2 cellular contexts compared by ENCODE assay signal in genomic region chr1:202056644-202057334, GRCh38.
TF ChIP-seq lines count a peak whose summit lies in the region.

No MANE protein-coding gene starts in this region.

TF ChIP-seq in SK-N-SH treated with all-trans-retinoic acid at 6 μM for 48 hours, 23 proteins besides CTCF, POLR2A, EP300 and RAD21:
- no peak for TF ChIP-seq SNAI2 (CRISPR knock-in tag; IDR thresholded peaks at IDR 0.05)
- TF ChIP-seq CREB5 (CRISPR knock-in tag; IDR thresholded peaks at IDR 0.05; ENCODE audit: low read depth) = no peak
- no peak for TF ChIP-seq POU6F1 (CRISPR knock-in tag; IDR thresholded peaks at IDR 0.05; ENCODE audit: borderline replicate concordance, low read depth)
- TF ChIP-seq OSR1 (CRISPR knock-in tag; IDR thresholded peaks at IDR 0.05) = no peak
- TF ChIP-seq ISL1 (CRISPR knock-in tag; IDR thresholded peaks at IDR 0.05) = no peak
- no peak for TF ChIP-seq GLIS3 (CRISPR knock-in tag; IDR thresholded peaks at IDR 0.05)
- no peak for TF ChIP-seq TSHZ2 (CRISPR knock-in tag; IDR thresholded peaks at IDR 0.05)
- TF ChIP-seq ESRRG (CRISPR knock-in tag; IDR thresholded peaks at IDR 0.05) = no peak
- TF ChIP-seq BACH2 (CRISPR knock-in tag; IDR thresholded peaks at IDR 0.05; ENCODE audit: borderline replicate concordance) = no peak
- no peak for TF ChIP-seq TOX (CRISPR knock-in tag; IDR thresholded peaks at IDR 0.05; ENCODE audit: borderline replicate concordance)
- no peak for TF ChIP-seq CSRNP3 (CRISPR knock-in tag; IDR thresholded peaks at IDR 0.05)
- no peak for TF ChIP-seq ZNF565 (CRISPR knock-in tag; conservative IDR thresholded peaks at IDR 0.05; ENCODE audit: low read depth)
- no peak for TF ChIP-seq PATZ1 (CRISPR knock-in tag; IDR thresholded peaks at IDR 0.05; ENCODE audit: borderline replicate concordance)
- no peak for TF ChIP-seq ARNTL (CRISPR knock-in tag; IDR thresholded peaks at IDR 0.05; ENCODE audit: borderline replicate concordance, low read depth)
- TF ChIP-seq ZNF8 (CRISPR knock-in tag; IDR thresholded peaks at IDR 0.05) = no peak
- no peak for TF ChIP-seq RARB (CRISPR knock-in tag; IDR thresholded peaks at IDR 0.05)
- TF ChIP-seq CSDC2 (CRISPR knock-in tag; IDR thresholded peaks at IDR 0.05) = no peak
- TF ChIP-seq ZNF70 (CRISPR knock-in tag; IDR thresholded peaks at IDR 0.05) = no peak
- no peak for TF ChIP-seq PPARA (CRISPR knock-in tag; IDR thresholded peaks at IDR 0.05; ENCODE audit: borderline replicate concordance)
TF ChIP-seq in SK-N-SH treated with all-trans-retinoic acid at 6 μM for 48 hours: peak in this region for 0.

TF ChIP-seq in SK-N-SH, 30 proteins besides CTCF, POLR2A, EP300 and RAD21:
- TF ChIP-seq POLR2AphosphoS5 (IDR thresholded peaks at IDR 0.05; ENCODE audit: low read depth, low read length) = no peak
- no peak for TF ChIP-seq MEF2A (IDR thresholded peaks at IDR 0.05; ENCODE audit: borderline replicate concordance, low read depth)
- TF ChIP-seq REST (IDR thresholded peaks at IDR 0.05; ENCODE audit: low read depth, low read length) = no peak
- TF ChIP-seq FOXM1 (IDR thresholded peaks at IDR 0.05; ENCODE audit: low read depth) = no peak
- no peak for TF ChIP-seq SIN3A (IDR thresholded peaks at IDR 0.05; ENCODE audit: borderline replicate concordance, low read depth, low read length)
- no peak for TF ChIP-seq SMC3 (IDR thresholded peaks at IDR 0.05; ENCODE audit: low read depth, low read length)
- no peak for TF ChIP-seq NFIC (IDR thresholded peaks at IDR 0.05; ENCODE audit: borderline replicate concordance)
- no peak for TF ChIP-seq GABPA (IDR thresholded peaks at IDR 0.05; ENCODE audit: low read depth)
- TF ChIP-seq JUND (IDR thresholded peaks at IDR 0.05) = no peak
